In genomic region chr12:12244341-12244740, GRCh38 we compare ENCODE assay signal across 33 cellular contexts. TPM values are rescaled to one million over a fixed set of nuclear protein-coding genes. Genes with fewer than 3 reads are reported as not detected.
DNase-seq lines count a peak whose midpoint lies in the region; ATAC-seq and TF ChIP-seq lines count a peak whose summit lies in the region.
"Had no signal": no experiment of that assay in that cellular context is flagged by ENCODE, and none has a peak within 500 bp of the region (broad histone marks: within the 10 kb centered on the region; RNA-seq: fewer than 3 reads in every experiment).

No MANE protein-coding gene starts in this region.

- peak overlapping the region; percentile 29 for H3K4me3 ChIP-seq in A673 (ENCODE audit: low read depth, low read length, poor library complexity, severe bottlenecking)
- H3K4me3 ChIP-seq: K562 had no signal

- CTCF ChIA-PET in A673 (lab: Charles Lee): no interaction called here
- CTCF ChIA-PET in T-cell (lab: Charles Lee): no interaction called here

- H3K27ac ChIP-seq in A673 (ENCODE audit: low read depth, low read length, poor library complexity, severe bottlenecking): peak overlapping the region; percentile 75
- H3K27ac ChIP-seq: epithelial cell of prostate had no signal

- H3K4me1 ChIP-seq in A673 (ENCODE audit: insufficient read depth, low read length, poor library complexity, severe bottlenecking): peaks cover 60% of the 10 kb centered on the region

- POLR2A ChIA-PET in A673 (lab: Charles Lee; ENCODE audit: low non-redundant PET) (no interaction called here), T-cell (lab: Charles Lee) (no interaction called here)

- peaks cover 16% of the 10 kb centered on the region for H3K36me3 ChIP-seq in A673 (ENCODE audit: insufficient read depth, low read length, poor library complexity, severe bottlenecking)

- TF ChIP-seq CTCF in A673 (conservative IDR thresholded peaks at IDR 0.05; ENCODE audit: low read depth, low read length): no peak

- peaks cover 0 to 3% (median 0%) of the 10 kb centered on the region in 3 donors for H3K9me3 Mint-ChIP-seq in T-cell
- H3K9me3 Mint-ChIP-seq: activated CD4-positive, alpha-beta memory T cell treated with anti-CD3 and anti-CD28 coated beads, Interleukin-2, amount 10 ng/mL, durations not matched to agents 7 days and 5 days; activated T-helper 1 cell treated with anti-CD3 and anti-CD28 coated beads, Interleukin-12 subunit alpha, Interleukin-12 subunit beta, Interleukin-2, Interleukin-4 antibody, amounts not matched to agents 30 ng/mL and 10 ng/mL and 1 ng/mL, durations not matched to agents 14 hours and 24 hours and 36 hours; type B pancreatic cell had no signal

- no peaks in the 10 kb centered on the region for H3K27me3 Mint-ChIP-seq in T-cell
- H3K27me3 Mint-ChIP-seq: type B pancreatic cell had no signal

- BruUV-seq in A673 (replicated peaks; lab: Mats Ljungman, UMichigan): no TSS peak

- peaks cover 9% of the 10 kb centered on the region for H3K36me3 Mint-ChIP-seq in T-cell

- no peak overlapping the region for H3K27ac Mint-ChIP-seq in T-cell
- H3K27ac Mint-ChIP-seq: activated CD4-positive, alpha-beta memory T cell treated with anti-CD3 and anti-CD28 coated beads, Interleukin-2, amount 10 ng/mL, durations not matched to agents 7 days and 5 days; activated T-helper 1 cell treated with anti-CD3 and anti-CD28 coated beads, Interleukin-12 subunit alpha, Interleukin-12 subunit beta, Interleukin-2, Interleukin-4 antibody, amounts not matched to agents 30 ng/mL and 10 ng/mL and 1 ng/mL, durations not matched to agents 14 hours and 24 hours and 36 hours; CD4-positive, CD25-positive, alpha-beta regulatory T cell; mesothelial cell of epicardium; naive thymus-derived CD4-positive, alpha-beta T cell; type B pancreatic cell had no signal

- no peaks in the 10 kb centered on the region for H3K9me3 ChIP-seq in A673 (ENCODE audit: low read depth, low read length, poor library complexity, severe bottlenecking)

- DNase-seq in A673 (ENCODE audit: low spot score) (no peak), anterior cingulate cortex (lab: John Stamatoyannopoulos, UW) (peak in 31 of 58 donors; percentile 3 to 78 (median 31)), hippocampal formation (lab: John Stamatoyannopoulos, UW) (peak; percentile 44 to 85), occipital lobe (lab: John Stamatoyannopoulos, UW) (peak; percentile 41), T-cell (no peak), NCI-H1417 treated with DMSO at 0.1 percent for 48 hours (lab: John Stamatoyannopoulos, UW) (no peak)
- DNase-seq: 8988T; activated CD4-positive, alpha-beta memory T cell treated with anti-CD3 and anti-CD28 coated beads, Interleukin-2, amount 10 ng/mL, durations not matched to agents 7 days and 5 days; activated CD4-positive, alpha-beta T cell treated with anti-CD3 and anti-CD28 coated beads for 1 hour; activated CD8-positive, alpha-beta memory T cell treated with anti-CD3 and anti-CD28 coated beads, Interleukin-2, amount 50 U/mL, for 48 hours; activated naive CD4-positive, alpha-beta T cell treated with Interleukin-2 at 50 U/mL for 16 hours; CD4-positive, CD25-positive, alpha-beta regulatory T cell; DMS79 treated with DMSO at 0.1 percent for 48 hours; effector CD4-positive, alpha-beta T cell; GF-D8; glutamatergic neuron; GOT3; kidney; naive thymus-derived CD4-positive, alpha-beta T cell; NCI-H1092 treated with DMSO at 0.1 percent for 48 hours; NCI-H2029 treated with DMSO at 0.1 percent for 48 hours; NCI-H526; stimulated activated CD4-positive, alpha-beta T cell treated with anti-CD3 and anti-CD28 coated beads, Interleukin-4, amount 100 ng/mL, for 1 hour; T-helper 2 cell had no signal

- no peak overlapping the region for H3K4me3 Mint-ChIP-seq in T-cell
- H3K4me3 Mint-ChIP-seq: activated CD4-positive, alpha-beta memory T cell treated with anti-CD3 and anti-CD28 coated beads, Interleukin-2, amount 10 ng/mL, durations not matched to agents 7 days and 5 days; activated T-helper 1 cell treated with anti-CD3 and anti-CD28 coated beads, Interleukin-12 subunit alpha, Interleukin-12 subunit beta, Interleukin-2, Interleukin-4 antibody, amounts not matched to agents 30 ng/mL and 10 ng/mL and 1 ng/mL, durations not matched to agents 14 hours and 24 hours and 36 hours; CD4-positive, CD25-positive, alpha-beta regulatory T cell; mesothelial cell of epicardium; type B pancreatic cell had no signal

- H3K4me1 Mint-ChIP-seq in T-cell: peaks cover 16 to 41% (median 19%) of the 10 kb centered on the region in 3 donors

- no peak for ATAC-seq in HG02938 (IDR thresholded peaks at IDR 0.05; ENCODE audit: unreplicated experiment)
- no peak for ATAC-seq in T-cell (replicated peaks in 1 of 4)
- no peak for ATAC-seq in GM18868 (IDR thresholded peaks at IDR 0.05; ENCODE audit: unreplicated experiment)
- ATAC-seq: K562; naive thymus-derived CD4-positive, alpha-beta T cell; Right ventricle myocardium inferior; SK-N-SH treated with all-trans-retinoic acid at 6 μM for 48 hours had no signal

- intact Hi-C loops in A673 (cut with micrococcal nuclease; ENCODE audit: unreplicated experiment): loop anchor here (10.0 kb wide), 1 partner anchor 640 kb away; no protein-coding TSS in a partner anchor

- no peaks in the 10 kb centered on the region for H3K27me3 ChIP-seq in A673 (replicated peaks; ENCODE audit: insufficient read depth, low read depth, low read length, poor library complexity)

RNA-seq across cellular contexts. Expression of gene LRP6, which starts 22.5 kb away (rescaled TPM):
- total RNA-seq in A673 (2021) (97.4 and 108 TPM in 2 replicates), occipital lobe (95.3 TPM), T-cell (1 to 10 TPM; 4.9 to 8.7 (median 6.3) TPM)

Comparison
In these comparisons a context has a peak if more than half of its experiments do, and no peak if none do; other contexts are left out.
1. DNase-seq: peak in anterior cingulate cortex (31 of 58), hippocampal formation (2 of 2) and occipital lobe (single experiment); none in A673 (single experiment), T-cell (0 of 34) and NCI-H1417 treated with DMSO at 0.1 percent for 48 hours (single experiment).